In the genomic region with DNA sequence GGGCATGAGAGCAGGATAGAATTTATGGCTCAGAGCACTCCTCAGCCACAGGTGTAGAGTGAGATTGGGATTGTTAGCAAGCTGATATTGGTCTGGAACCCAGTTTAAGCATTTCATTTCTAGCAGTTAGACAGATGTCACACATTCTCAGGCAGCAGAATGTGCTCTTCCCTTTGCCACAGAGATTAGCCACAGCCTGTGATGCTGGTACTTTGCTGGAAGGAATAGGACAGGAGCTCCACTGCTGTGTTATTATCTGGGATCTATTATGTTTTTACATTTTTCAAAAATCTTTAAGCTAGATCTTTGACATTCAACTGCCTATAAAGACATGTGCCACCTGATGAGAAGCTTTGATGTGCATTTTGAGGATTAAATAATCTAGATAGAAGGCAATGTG, we compare ENCODE assay signal across 13 cellular contexts.
DNase-seq lines count a peak whose midpoint lies in the region; ATAC-seq and TF ChIP-seq lines count a peak whose summit lies in the region.
"Had no signal": no experiment of that assay in that cellular context is flagged by ENCODE, and none has a peak within 500 bp of the region (broad histone marks: within the 10 kb centered on the region; RNA-seq: fewer than 3 reads in every experiment).

No MANE protein-coding gene starts in this region.

- H3K4me3 Mint-ChIP-seq in GM23338 (peak overlapping the region; percentile 84; the same call in 1 of the 3 replicates), glutamatergic neuron (ENCODE audit: unreplicated experiment) (peak overlapping the region; percentile 44)
- H3K4me3 Mint-ChIP-seq: B cell; CD4-positive, alpha-beta T cell had no signal

- H3K27me3 Mint-ChIP-seq in GM23338 (ENCODE audit: insufficient read depth, low read depth, poor library complexity) (no peaks in the 10 kb centered on the region), glutamatergic neuron (ENCODE audit: unreplicated experiment) (no peaks in the 10 kb centered on the region)
- H3K27me3 Mint-ChIP-seq: B cell; CD4-positive, alpha-beta T cell had no signal

- H3K36me3 ChIP-seq in GM23338 (ENCODE audit: insufficient read depth) (no peaks in the 10 kb centered on the region), HUES64 (ENCODE audit: insufficient read depth, low read length) (no peaks in the 10 kb centered on the region), neuron (ENCODE audit: insufficient read depth, low read length) (no peaks in the 10 kb centered on the region), Karpas-422 (ENCODE audit: insufficient read depth, low read length) (no peaks in the 10 kb centered on the region)

- H3K79me2 ChIP-seq in GM23338 (replicated peaks; ENCODE audit: insufficient read depth) (peaks cover 18% of the 10 kb centered on the region), Karpas-422 (ENCODE audit: low read length) (no peaks in the 10 kb centered on the region)

- peak overlapping the region; percentile 33 for H3K27ac Mint-ChIP-seq in GM23338
- H3K27ac Mint-ChIP-seq in glutamatergic neuron (ENCODE audit: unreplicated experiment): peak overlapping the region; percentile 84
- H3K27ac Mint-ChIP-seq: B cell; CD4-positive, alpha-beta T cell had no signal

- H4K20me1 ChIP-seq in GM23338 (replicated peaks; ENCODE audit: insufficient read depth) (no peaks in the 10 kb centered on the region), Karpas-422 (ENCODE audit: insufficient read depth, low read depth, low read length) (no peaks in the 10 kb centered on the region)

- peak overlapping the region; percentile 39; the same call in 1 of the 2 replicates for H3K27ac ChIP-seq in GM23338 (ENCODE audit: low read depth)
- H3K27ac ChIP-seq in HUES64 (ENCODE audit: low read depth, low read length): peak overlapping the region; percentile 11; the same call in 1 of the 2 replicates
- no peak overlapping the region for H3K27ac ChIP-seq in Karpas-422 (ENCODE audit: low read length)
- H3K27ac ChIP-seq: GM23248 had no signal

- no peaks in the 10 kb centered on the region for H3K27me3 ChIP-seq in GM23338 (ENCODE audit: insufficient read depth)
- no peaks in the 10 kb centered on the region for H3K27me3 ChIP-seq in HUES64 (ENCODE audit: insufficient read depth, low read length)
- no peaks in the 10 kb centered on the region for H3K27me3 ChIP-seq in neuron (ENCODE audit: insufficient read depth, low read length)
- no peaks in the 10 kb centered on the region for H3K27me3 ChIP-seq in Karpas-422 (ENCODE audit: low read length)

- H2AFZ ChIP-seq in GM23338 (no peak overlapping the region), neuron (ENCODE audit: low read depth, low read length) (peak overlapping the region; percentile 33), Karpas-422 (ENCODE audit: low read length) (no peak overlapping the region)
- H2AFZ ChIP-seq: GM23248 had no signal

- peaks cover 54% of the 10 kb centered on the region for H3K4me1 ChIP-seq in GM23338 (ENCODE audit: insufficient read depth)
- H3K4me1 ChIP-seq in HUES64 (ENCODE audit: insufficient read depth, low read length): peaks cover 61% of the 10 kb centered on the region
- peaks cover 47% of the 10 kb centered on the region for H3K4me1 ChIP-seq in neuron (ENCODE audit: insufficient read depth, low read length)
- no peaks in the 10 kb centered on the region for H3K4me1 ChIP-seq in Karpas-422 (ENCODE audit: low read length)

- no peaks in the 10 kb centered on the region for H3K9me3 ChIP-seq in HUES64 (ENCODE audit: insufficient read depth, low read depth, low read length)
- no peaks in the 10 kb centered on the region for H3K9me3 ChIP-seq in neuron (ENCODE audit: low read length)
- no peaks in the 10 kb centered on the region; the same call in 1 of the 2 replicates for H3K9me3 ChIP-seq in Karpas-422 (ENCODE audit: low read length)

- H3K9me3 Mint-ChIP-seq in GM23338 (no peaks in the 10 kb centered on the region), glutamatergic neuron (ENCODE audit: unreplicated experiment) (no peaks in the 10 kb centered on the region)
- H3K9me3 Mint-ChIP-seq: CD4-positive, alpha-beta T cell; H9 had no signal

- peak; percentile 21; the same call in 2 of the 3 replicates for ATAC-seq in GM23338

- H3K9me2 ChIP-seq in GM23338 (ENCODE audit: insufficient read depth) (no peaks in the 10 kb centered on the region), Karpas-422 (replicated peaks; ENCODE audit: insufficient read depth, low read length) (no peaks in the 10 kb centered on the region)

- H3K4me1 Mint-ChIP-seq in GM23338 (peaks cover 68% of the 10 kb centered on the region), glutamatergic neuron (ENCODE audit: low read depth, unreplicated experiment) (peaks cover 45% of the 10 kb centered on the region)
- H3K4me1 Mint-ChIP-seq: B cell had no signal

- H3K4me2 ChIP-seq in GM23338: peak overlapping the region; percentile 65
- no peak overlapping the region for H3K4me2 ChIP-seq in Karpas-422 (ENCODE audit: low read depth, low read length, poor library complexity, severe bottlenecking)

- DNase-seq in GM23338 (ENCODE audit: low spot score) (no peak), glutamatergic neuron (no peak), SKM-1 treated with dmso at 0.1 percent for 144 hours (lab: John Stamatoyannopoulos, UW; ENCODE audit: unreplicated experiment) (no peak), RKO (ENCODE audit: low spot score) (no peak), Karpas-422 (no peak)
- DNase-seq: C1 segment of cervical spinal cord; CD4-positive, alpha-beta T cell; DMS79; H9 had no signal

- H3K9ac ChIP-seq in HUES64 (ENCODE audit: low read depth, low read length): no peak overlapping the region
- no peak overlapping the region for H3K9ac ChIP-seq in Karpas-422 (ENCODE audit: low read length)
- H3K9ac ChIP-seq: GM23248 had no signal

- TF ChIP-seq CTCF in GM23338 (conservative IDR thresholded peaks at IDR 0.05; ENCODE audit: low read depth in 2 of 2): no peak
- no peak for TF ChIP-seq CTCF in glutamatergic neuron (IDR thresholded peaks at IDR 0.05; ENCODE audit: partially characterized antibody, unreplicated experiment)

- no peak overlapping the region for H3K4me3 ChIP-seq in GM23338
- no peak overlapping the region for H3K4me3 ChIP-seq in HUES64 (ENCODE audit: low read length)
- no peak overlapping the region for H3K4me3 ChIP-seq in neuron (ENCODE audit: low read length)
- H3K4me3 ChIP-seq in Karpas-422 (ENCODE audit: low read length): no peak overlapping the region
- H3K4me3 ChIP-seq: GM23248 had no signal

- H3F3A ChIP-seq in GM23338 (replicated peaks; ENCODE audit: low read depth): no peaks in the 10 kb centered on the region

- H3K36me3 Mint-ChIP-seq in GM23338 (ENCODE audit: low read depth) (no peaks in the 10 kb centered on the region), glutamatergic neuron (ENCODE audit: unreplicated experiment) (no peaks in the 10 kb centered on the region)

TF ChIP-seq in GM23338, 12 proteins besides CTCF, POLR2A, EP300 and RAD21 (continues in another document):
- TF ChIP-seq NANOG (IDR thresholded peaks at IDR 0.05; ENCODE audit: borderline replicate concordance) (no peak), ZNF331 (CRISPR knock-in tag; IDR thresholded peaks at IDR 0.05; ENCODE audit: low read depth) (no peak), ZNF114 (CRISPR knock-in tag; IDR thresholded peaks at IDR 0.05) (no peak), REST (IDR thresholded peaks at IDR 0.05; ENCODE audit: unreplicated experiment) (no peak), JUNB (IDR thresholded peaks at IDR 0.05; ENCODE audit: unreplicated experiment) (no peak)
